2 cellular contexts compared by ENCODE assay signal in the genomic region with DNA sequence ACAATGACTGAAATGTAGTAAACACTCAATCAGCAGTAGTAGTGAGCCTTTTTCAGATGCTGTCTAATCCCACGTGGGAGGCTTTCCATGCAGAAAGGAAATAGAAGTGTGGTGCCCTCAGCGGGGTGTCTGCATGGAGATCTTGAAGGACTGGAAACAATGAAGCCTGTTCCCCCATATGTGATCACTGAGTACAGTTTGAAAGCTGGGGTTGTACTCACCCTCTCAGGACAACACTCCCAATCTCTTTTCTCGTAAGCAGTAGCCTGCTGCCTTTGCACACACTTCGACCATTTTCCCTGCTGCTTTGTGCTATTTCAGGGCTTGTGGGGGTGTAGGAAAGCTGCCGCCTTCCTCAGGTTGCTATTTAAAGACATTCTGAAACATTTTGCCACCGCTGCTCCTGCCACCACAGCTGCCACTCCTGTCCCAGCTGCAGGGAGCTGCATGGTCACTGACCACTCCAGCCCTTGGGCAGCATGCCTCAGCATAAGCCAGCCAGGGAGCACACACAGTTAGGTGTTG.
TF ChIP-seq lines count a peak whose summit lies in the region.

No MANE protein-coding gene starts in this region.

TF ChIP-seq in SK-N-SH treated with all-trans-retinoic acid at 6 μM for 48 hours, 23 proteins besides CTCF, POLR2A, EP300 and RAD21 (continued from another document):
- TF ChIP-seq, protein P1, sequence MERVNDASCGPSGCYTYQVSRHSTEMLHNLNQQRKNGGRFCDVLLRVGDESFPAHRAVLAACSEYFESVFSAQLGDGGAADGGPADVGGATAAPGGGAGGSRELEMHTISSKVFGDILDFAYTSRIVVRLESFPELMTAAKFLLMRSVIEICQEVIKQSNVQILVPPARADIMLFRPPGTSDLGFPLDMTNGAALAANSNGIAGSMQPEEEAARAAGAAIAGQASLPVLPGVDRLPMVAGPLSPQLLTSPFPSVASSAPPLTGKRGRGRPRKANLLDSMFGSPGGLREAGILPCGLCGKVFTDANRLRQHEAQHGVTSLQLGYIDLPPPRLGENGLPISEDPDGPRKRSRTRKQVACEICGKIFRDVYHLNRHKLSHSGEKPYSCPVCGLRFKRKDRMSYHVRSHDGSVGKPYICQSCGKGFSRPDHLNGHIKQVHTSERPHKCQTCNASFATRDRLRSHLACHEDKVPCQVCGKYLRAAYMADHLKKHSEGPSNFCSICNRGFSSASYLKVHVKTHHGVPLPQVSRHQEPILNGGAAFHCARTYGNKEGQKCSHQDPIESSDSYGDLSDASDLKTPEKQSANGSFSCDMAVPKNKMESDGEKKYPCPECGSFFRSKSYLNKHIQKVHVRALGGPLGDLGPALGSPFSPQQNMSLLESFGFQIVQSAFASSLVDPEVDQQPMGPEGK (CRISPR knock-in tag; IDR thresholded peaks at IDR 0.05; ENCODE audit: borderline replicate concordance) = no peak
- TF ChIP-seq, protein P2, sequence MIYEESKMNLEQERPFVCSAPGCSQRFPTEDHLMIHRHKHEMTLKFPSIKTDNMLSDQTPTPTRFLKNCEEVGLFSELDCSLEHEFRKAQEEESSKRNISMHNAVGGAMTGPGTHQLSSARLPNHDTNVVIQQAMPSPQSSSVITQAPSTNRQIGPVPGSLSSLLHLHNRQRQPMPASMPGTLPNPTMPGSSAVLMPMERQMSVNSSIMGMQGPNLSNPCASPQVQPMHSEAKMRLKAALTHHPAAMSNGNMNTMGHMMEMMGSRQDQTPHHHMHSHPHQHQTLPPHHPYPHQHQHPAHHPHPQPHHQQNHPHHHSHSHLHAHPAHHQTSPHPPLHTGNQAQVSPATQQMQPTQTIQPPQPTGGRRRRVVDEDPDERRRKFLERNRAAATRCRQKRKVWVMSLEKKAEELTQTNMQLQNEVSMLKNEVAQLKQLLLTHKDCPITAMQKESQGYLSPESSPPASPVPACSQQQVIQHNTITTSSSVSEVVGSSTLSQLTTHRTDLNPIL (CRISPR knock-in tag; IDR thresholded peaks at IDR 0.05; ENCODE audit: low read depth) = no peak
- TF ChIP-seq, protein P3, sequence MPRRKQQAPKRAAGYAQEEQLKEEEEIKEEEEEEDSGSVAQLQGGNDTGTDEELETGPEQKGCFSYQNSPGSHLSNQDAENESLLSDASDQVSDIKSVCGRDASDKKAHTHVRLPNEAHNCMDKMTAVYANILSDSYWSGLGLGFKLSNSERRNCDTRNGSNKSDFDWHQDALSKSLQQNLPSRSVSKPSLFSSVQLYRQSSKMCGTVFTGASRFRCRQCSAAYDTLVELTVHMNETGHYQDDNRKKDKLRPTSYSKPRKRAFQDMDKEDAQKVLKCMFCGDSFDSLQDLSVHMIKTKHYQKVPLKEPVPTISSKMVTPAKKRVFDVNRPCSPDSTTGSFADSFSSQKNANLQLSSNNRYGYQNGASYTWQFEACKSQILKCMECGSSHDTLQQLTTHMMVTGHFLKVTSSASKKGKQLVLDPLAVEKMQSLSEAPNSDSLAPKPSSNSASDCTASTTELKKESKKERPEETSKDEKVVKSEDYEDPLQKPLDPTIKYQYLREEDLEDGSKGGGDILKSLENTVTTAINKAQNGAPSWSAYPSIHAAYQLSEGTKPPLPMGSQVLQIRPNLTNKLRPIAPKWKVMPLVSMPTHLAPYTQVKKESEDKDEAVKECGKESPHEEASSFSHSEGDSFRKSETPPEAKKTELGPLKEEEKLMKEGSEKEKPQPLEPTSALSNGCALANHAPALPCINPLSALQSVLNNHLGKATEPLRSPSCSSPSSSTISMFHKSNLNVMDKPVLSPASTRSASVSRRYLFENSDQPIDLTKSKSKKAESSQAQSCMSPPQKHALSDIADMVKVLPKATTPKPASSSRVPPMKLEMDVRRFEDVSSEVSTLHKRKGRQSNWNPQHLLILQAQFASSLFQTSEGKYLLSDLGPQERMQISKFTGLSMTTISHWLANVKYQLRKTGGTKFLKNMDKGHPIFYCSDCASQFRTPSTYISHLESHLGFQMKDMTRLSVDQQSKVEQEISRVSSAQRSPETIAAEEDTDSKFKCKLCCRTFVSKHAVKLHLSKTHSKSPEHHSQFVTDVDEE (CRISPR knock-in tag; IDR thresholded peaks at IDR 0.05) = no peak
- TF ChIP-seq TCF4 (CRISPR knock-in tag; IDR thresholded peaks at IDR 0.05; ENCODE audit: borderline replicate concordance) = no peak
- TF ChIP-seq ZFP3 (CRISPR knock-in tag; IDR thresholded peaks at IDR 0.05) = no peak

TF ChIP-seq in SK-N-SH, 30 proteins besides CTCF, POLR2A, EP300 and RAD21 (continued from another document):
- TF ChIP-seq, protein P4, sequence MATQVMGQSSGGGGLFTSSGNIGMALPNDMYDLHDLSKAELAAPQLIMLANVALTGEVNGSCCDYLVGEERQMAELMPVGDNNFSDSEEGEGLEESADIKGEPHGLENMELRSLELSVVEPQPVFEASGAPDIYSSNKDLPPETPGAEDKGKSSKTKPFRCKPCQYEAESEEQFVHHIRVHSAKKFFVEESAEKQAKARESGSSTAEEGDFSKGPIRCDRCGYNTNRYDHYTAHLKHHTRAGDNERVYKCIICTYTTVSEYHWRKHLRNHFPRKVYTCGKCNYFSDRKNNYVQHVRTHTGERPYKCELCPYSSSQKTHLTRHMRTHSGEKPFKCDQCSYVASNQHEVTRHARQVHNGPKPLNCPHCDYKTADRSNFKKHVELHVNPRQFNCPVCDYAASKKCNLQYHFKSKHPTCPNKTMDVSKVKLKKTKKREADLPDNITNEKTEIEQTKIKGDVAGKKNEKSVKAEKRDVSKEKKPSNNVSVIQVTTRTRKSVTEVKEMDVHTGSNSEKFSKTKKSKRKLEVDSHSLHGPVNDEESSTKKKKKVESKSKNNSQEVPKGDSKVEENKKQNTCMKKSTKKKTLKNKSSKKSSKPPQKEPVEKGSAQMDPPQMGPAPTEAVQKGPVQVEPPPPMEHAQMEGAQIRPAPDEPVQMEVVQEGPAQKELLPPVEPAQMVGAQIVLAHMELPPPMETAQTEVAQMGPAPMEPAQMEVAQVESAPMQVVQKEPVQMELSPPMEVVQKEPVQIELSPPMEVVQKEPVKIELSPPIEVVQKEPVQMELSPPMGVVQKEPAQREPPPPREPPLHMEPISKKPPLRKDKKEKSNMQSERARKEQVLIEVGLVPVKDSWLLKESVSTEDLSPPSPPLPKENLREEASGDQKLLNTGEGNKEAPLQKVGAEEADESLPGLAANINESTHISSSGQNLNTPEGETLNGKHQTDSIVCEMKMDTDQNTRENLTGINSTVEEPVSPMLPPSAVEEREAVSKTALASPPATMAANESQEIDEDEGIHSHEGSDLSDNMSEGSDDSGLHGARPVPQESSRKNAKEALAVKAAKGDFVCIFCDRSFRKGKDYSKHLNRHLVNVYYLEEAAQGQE (IDR thresholded peaks at IDR 0.05; ENCODE audit: low read depth, low read length) = no peak
- TF ChIP-seq MXI1 (IDR thresholded peaks at IDR 0.05; ENCODE audit: low read depth, low read length) (no peak), CHD2 (IDR thresholded peaks at IDR 0.05; ENCODE audit: low read length, partially characterized antibody) (no peak), SIN3A (IDR thresholded peaks at IDR 0.05; ENCODE audit: borderline replicate concordance, low read depth, low read length) (no peak)
